Comparison of ENCODE assay signal across 8 cellular contexts in genomic region chr6:132511836-132512230, GRCh38. TPM values are rescaled to one million over a fixed set of nuclear protein-coding genes. Genes with fewer than 3 reads are reported as not detected.
DNase-seq lines count a peak whose midpoint lies in the region; ATAC-seq and TF ChIP-seq lines count a peak whose summit lies in the region.

No MANE protein-coding gene starts in this region.

- CTCF ChIA-PET in RWPE1 (lab: Yijun Ruan, JAX) = no interaction called here

- DNase-seq in Right ventricle myocardium inferior (ENCODE audit: missing footprints) (peak; percentile 9), cardiac septum (ENCODE audit: low spot score) (no peak), left lung (no peak), upper lobe of right lung (no peak), NCI-H146 treated with DMSO at 0.1 percent for 48 hours (lab: John Stamatoyannopoulos, UW; ENCODE audit: unreplicated experiment) (no peak), superior temporal gyrus (ENCODE audit: extremely low spot score) (no peak), RWPE1 (ENCODE audit: low spot score) (no peak)
- no peak for DNase-seq in activated naive CD8-positive, alpha-beta T cell treated with anti-CD3 and anti-CD28 coated beads, Interleukin-2, amount 50 U/mL, for 24 hours

- H3K9me3 Mint-ChIP-seq in activated naive CD8-positive, alpha-beta T cell treated with anti-CD3 and anti-CD28 coated beads, Interleukin-2, amount 50 U/mL, for 24 hours = no peaks in the 10 kb centered on the region

- H3K27me3 ChIP-seq in left lung (no peaks in the 10 kb centered on the region), upper lobe of right lung (no peaks in the 10 kb centered on the region)

- H3K36me3 Mint-ChIP-seq in activated naive CD8-positive, alpha-beta T cell treated with anti-CD3 and anti-CD28 coated beads, Interleukin-2, amount 50 U/mL, for 24 hours (ENCODE audit: low read depth) = peaks cover 7% of the 10 kb centered on the region

- H3K36me3 ChIP-seq in left lung (peaks cover 0 to 10% of the 10 kb centered on the region in 2 donors), upper lobe of right lung (no peaks in the 10 kb centered on the region)

- TF ChIP-seq CTCF in left lung (IDR thresholded peaks at IDR 0.05) (no peak), upper lobe of right lung (IDR thresholded peaks at IDR 0.05) (no peak), RWPE1 (conservative IDR thresholded peaks at IDR 0.05; ENCODE audit: low read depth) (no peak)

- H3K27me3 Mint-ChIP-seq in activated naive CD8-positive, alpha-beta T cell treated with anti-CD3 and anti-CD28 coated beads, Interleukin-2, amount 50 U/mL, for 24 hours = no peaks in the 10 kb centered on the region

- POLR2A ChIA-PET in RWPE1 (lab: Yijun Ruan, JAX; ENCODE audit: low non-redundant PET) = no interaction called here

- H3K9me3 ChIP-seq in left lung = no peaks in the 10 kb centered on the region
- no peaks in the 10 kb centered on the region for H3K9me3 ChIP-seq in upper lobe of right lung

- H3K4me1 ChIP-seq in left lung (peaks cover 7 to 42% of the 10 kb centered on the region in 2 donors), upper lobe of right lung (peaks cover 29% of the 10 kb centered on the region)

- H3K4me1 Mint-ChIP-seq in activated naive CD8-positive, alpha-beta T cell treated with anti-CD3 and anti-CD28 coated beads, Interleukin-2, amount 50 U/mL, for 24 hours = peaks cover 30% of the 10 kb centered on the region

- peak overlapping the region; percentile 89 for H3K4me3 Mint-ChIP-seq in activated naive CD8-positive, alpha-beta T cell treated with anti-CD3 and anti-CD28 coated beads, Interleukin-2, amount 50 U/mL, for 24 hours

- ATAC-seq in Right ventricle myocardium inferior = no peak
- no peak for ATAC-seq in activated naive CD8-positive, alpha-beta T cell treated with anti-CD3 and anti-CD28 coated beads, Interleukin-2, amount 50 U/mL, for 24 hours
- no peak for ATAC-seq in left lung
- ATAC-seq in upper lobe of right lung = no peak

- H3K27ac ChIP-seq in left lung (peak overlapping the region; percentile 92 to 98), upper lobe of right lung (peak overlapping the region; percentile 90), RWPE1 (no peak overlapping the region)

- intact Hi-C loops in Right ventricle myocardium inferior (cut with DNase I) = loop anchor here (5.0 kb wide), 1 partner anchor 300 kb away; the partner anchor contains the start of gene RPS12
- intact Hi-C loops in cardiac septum (cut with DNase I) = no loop called here
- intact Hi-C loops in left lung (cut with DNase I) = no loop called here
- intact Hi-C loops in upper lobe of right lung (cut with DNase I) = no loop called here

- H3K4me3 ChIP-seq in left lung (peak overlapping the region; percentile 93 to 95), upper lobe of right lung (peak overlapping the region; percentile 71)

- peak overlapping the region; percentile 63 for H3K27ac Mint-ChIP-seq in activated naive CD8-positive, alpha-beta T cell treated with anti-CD3 and anti-CD28 coated beads, Interleukin-2, amount 50 U/mL, for 24 hours

RNA-seq across cellular contexts. Expression of gene STX7, which starts 1.1 kb away (rescaled TPM):
- total RNA-seq in Right ventricle myocardium inferior (53.3 TPM), cardiac septum (53.3 TPM), left lung (10 to 100 TPM; 61.2 to 69.7 TPM), upper lobe of right lung (89.1 TPM)

RNA-seq across cellular contexts. Expression of gene TAAR9, which starts 26.2 kb away (rescaled TPM):
- total RNA-seq in Right ventricle myocardium inferior (not detected), cardiac septum (not detected), left lung (not detected), upper lobe of right lung (not detected)

RNA-seq across cellular contexts. Expression of gene TAAR8, which starts 40.6 kb away (rescaled TPM):
- not detected for total RNA-seq in Right ventricle myocardium inferior
- total RNA-seq in cardiac septum = not detected
- not detected for total RNA-seq in left lung
- not detected for total RNA-seq in upper lobe of right lung

RNA-seq across cellular contexts. Expression of gene TAAR6, which starts 58.3 kb away (rescaled TPM):
- not detected for total RNA-seq in Right ventricle myocardium inferior
- total RNA-seq in cardiac septum = not detected
- total RNA-seq in left lung = not detected
- not detected for total RNA-seq in upper lobe of right lung
